In genomic region chr2:109349555-109350430, GRCh38 we compare ENCODE assay signal across 9 cellular contexts.
DNase-seq lines count a peak whose midpoint lies in the region; ATAC-seq, FAIRE-seq and TF ChIP-seq lines count a peak whose summit lies in the region.
"Had no signal": no experiment of that assay in that cellular context is flagged by ENCODE, and none has a peak within 500 bp of the region (broad histone marks: within the 10 kb centered on the region; RNA-seq: fewer than 3 reads in every experiment).

No MANE protein-coding gene starts in this region.

- H3K9me3 ChIP-seq in HepG2 (ENCODE audit: low read length), result no peaks in the 10 kb centered on the region

- H3K27ac ChIP-seq in HepG2 (ENCODE audit: extremely low read length, insufficient read depth, low read length), result no peak overlapping the region

- TF ChIP-seq RAD21 in HepG2 (CRISPR knock-in tag; IDR thresholded peaks at IDR 0.05), result no peak

- H4K20me1 ChIP-seq in HepG2 (ENCODE audit: insufficient read depth, low read length), result no peaks in the 10 kb centered on the region

- in situ Hi-C loops in astrocyte of the spinal cord (cut with HindIII; ENCODE audit: low sequenced_read_pairs), result no loop called here
- in situ Hi-C loops in HepG2 (cut with HindIII; ENCODE audit: extremely low pct_ligation_motif_present, low pct_unique_long_range_greater_than_20kb), result no loop called here

- no peaks in the 10 kb centered on the region for H3K79me2 ChIP-seq in HepG2 (ENCODE audit: insufficient read depth, low read length)

- H3K4me3 ChIP-seq in astrocyte of the spinal cord (ENCODE audit: low read depth, low read length) (no peak overlapping the region), HepG2 (replicated peaks in 1 of 3; ENCODE audit: insufficient read depth in 1 of 3, low read depth in 2 of 3, low read length in 3 of 3) (no peak overlapping the region)

- TF ChIP-seq CTCF in astrocyte of the spinal cord (IDR thresholded peaks at IDR 0.05; ENCODE audit: low read depth, low read length), result peak; percentile 12
- no peak for TF ChIP-seq CTCF in HepG2 (CRISPR knock-in tag; IDR thresholded peaks at IDR 0.05)

- intact Hi-C loops in HepG2 (cut with micrococcal nuclease; ENCODE audit: unreplicated experiment), result no loop called here

- peaks cover 7 to 24% of the 10 kb centered on the region in 2 experiments; a peak in 4 of 5 replicates for H3K27me3 ChIP-seq in HepG2 (ENCODE audit: control insufficient read depth in 1 of 2, insufficient read depth in 2 of 2, low read length in 2 of 2)

- peak overlapping the region in 1 of 2 donors; percentile 62 for H3K4me3 Mint-ChIP-seq in stimulated activated naive CD8-positive, alpha-beta T cell treated with anti-CD3 and anti-CD28 coated beads, Interleukin-15, amount 100 ng/mL, for 72 hours

- peak; percentile 36 for ATAC-seq in stimulated activated naive CD8-positive, alpha-beta T cell treated with anti-CD3 and anti-CD28 coated beads, Interleukin-15, amount 100 ng/mL, for 72 hours
- no peak for ATAC-seq in stimulated activated naive CD8-positive, alpha-beta T cell treated with anti-CD3 and anti-CD28 coated beads, Interleukin-15, Interleukin-2, amounts not matched to agents 100 U/mL and 50 U/mL, for 24 hours
- ATAC-seq in HepG2, result peak; percentile 74

- no peaks in the 10 kb centered on the region for H3K9me3 Mint-ChIP-seq in stimulated activated naive CD8-positive, alpha-beta T cell treated with anti-CD3 and anti-CD28 coated beads, Interleukin-15, amount 100 ng/mL, for 72 hours

- TF ChIP-seq EP300 in HepG2 (IDR thresholded peaks at IDR 0.05; ENCODE audit: low read depth in 2 of 2, low read length in 2 of 2), result no peak
- TF ChIP-seq EP300 in HepG2 (CRISPR knock-in tag; IDR thresholded peaks at IDR 0.05; ENCODE audit: borderline replicate concordance), result no peak

- CTCF ChIA-PET in HepG2 (lab: Yijun Ruan, JAX; ENCODE audit: low intra/inter-chr PET ratio, low total read pairs), result no interaction called here

- H3K4me1 Mint-ChIP-seq in stimulated activated naive CD8-positive, alpha-beta T cell treated with anti-CD3 and anti-CD28 coated beads, Interleukin-15, amount 100 ng/mL, for 72 hours, result peaks cover 43% of the 10 kb centered on the region

- H3K27me3 Mint-ChIP-seq in stimulated activated naive CD8-positive, alpha-beta T cell treated with anti-CD3 and anti-CD28 coated beads, Interleukin-15, amount 100 ng/mL, for 72 hours, result no peaks in the 10 kb centered on the region

- H3K36me3 ChIP-seq in HepG2 (replicated peaks in 1 of 2; ENCODE audit: control insufficient read depth in 1 of 2, insufficient read depth in 2 of 2, low read length in 2 of 2), result no peaks in the 10 kb centered on the region

- no peaks in the 10 kb centered on the region for H3K4me1 ChIP-seq in HepG2 (ENCODE audit: insufficient read depth, low read length)

- no peak overlapping the region for H2AFZ ChIP-seq in HepG2 (ENCODE audit: low read length)

- no peak for TF ChIP-seq POLR2A in HepG2 (IDR thresholded peaks at IDR 0.05; ENCODE audit: insufficient read depth in 1 of 2, low read depth in 2 of 2, low read length in 2 of 2)

- H3K4me2 ChIP-seq in HepG2 (ENCODE audit: low read depth, low read length), result no peak overlapping the region

- H3K27ac Mint-ChIP-seq in stimulated activated naive CD8-positive, alpha-beta T cell treated with anti-CD3 and anti-CD28 coated beads, Interleukin-15, amount 100 ng/mL, for 72 hours, result peak overlapping the region; percentile 81 to 88

- POLR2A ChIA-PET in HepG2 (lab: Yijun Ruan, JAX), result no interaction called here

- no peak for DNase-seq in stimulated activated naive CD8-positive, alpha-beta T cell treated with anti-CD3 and anti-CD28 coated beads, Interleukin-15, amount 100 ng/mL, for 72 hours
- DNase-seq in stimulated activated naive CD8-positive, alpha-beta T cell treated with anti-CD3 and anti-CD28 coated beads, Interleukin-15, Interleukin-2, amounts not matched to agents 100 U/mL and 50 U/mL, for 24 hours, result no peak
- DNase-seq in astrocyte of the spinal cord (ENCODE audit: low read depth, low spot score) (no peak), HepG2 (ENCODE audit: low spot score) (no peak), ureter (ENCODE audit: low spot score) (peak; percentile 40), COLO668 (lab: John Stamatoyannopoulos, UW; ENCODE audit: unreplicated experiment) (no peak), AG08396 (ENCODE audit: low spot score) (no peak)
- DNase-seq in central memory CD4-positive, alpha-beta T cell, result no peak
- DNase-seq: NCI-H446 had no signal

- BruUV-seq in HepG2 (replicated peaks; lab: Mats Ljungman, UMichigan), result no TSS peak

- no peak overlapping the region for H3K9ac ChIP-seq in HepG2 (ENCODE audit: insufficient read depth, low read depth, low read length)

- WGBS in HepG2 (ENCODE audit: low lambda C conversion rate), result 51% methylated on average over 16 of the region's 18 CpGs

- no peak for FAIRE-seq in HepG2 (lab: Jason Lieb, UNC)

TF ChIP-seq in HepG2, 621 proteins besides CTCF, POLR2A, EP300 and RAD21:
- TF ChIP-seq MIER3 (CRISPR knock-in tag; IDR thresholded peaks at IDR 0.05; ENCODE audit: borderline replicate concordance), result no peak
- no peak for TF ChIP-seq HOXA7 (CRISPR knock-in tag; IDR thresholded peaks at IDR 0.05)
- no peak for TF ChIP-seq ZNF749 (CRISPR knock-in tag; IDR thresholded peaks at IDR 0.05; ENCODE audit: borderline replicate concordance)
- no peak for TF ChIP-seq ZNF644 (CRISPR knock-in tag; IDR thresholded peaks at IDR 0.05; ENCODE audit: low read depth)
- no peak for TF ChIP-seq MYC (CRISPR knock-in tag; IDR thresholded peaks at IDR 0.05; ENCODE audit: borderline replicate concordance)
- no peak for TF ChIP-seq AKAP8 (CRISPR knock-in tag; IDR thresholded peaks at IDR 0.05)
- no peak for TF ChIP-seq ELF1 (CRISPR knock-in tag; IDR thresholded peaks at IDR 0.05)
- no peak for TF ChIP-seq ZNF20 (CRISPR knock-in tag; IDR thresholded peaks at IDR 0.05)
- TF ChIP-seq ZNF530 (CRISPR knock-in tag; IDR thresholded peaks at IDR 0.05; ENCODE audit: low read depth), result no peak
- TF ChIP-seq DNMT3B (CRISPR knock-in tag; conservative IDR thresholded peaks at IDR 0.05), result no peak
- TF ChIP-seq HMGA1 (CRISPR knock-in tag; conservative IDR thresholded peaks at IDR 0.05), result no peak
- TF ChIP-seq, protein P1, sequence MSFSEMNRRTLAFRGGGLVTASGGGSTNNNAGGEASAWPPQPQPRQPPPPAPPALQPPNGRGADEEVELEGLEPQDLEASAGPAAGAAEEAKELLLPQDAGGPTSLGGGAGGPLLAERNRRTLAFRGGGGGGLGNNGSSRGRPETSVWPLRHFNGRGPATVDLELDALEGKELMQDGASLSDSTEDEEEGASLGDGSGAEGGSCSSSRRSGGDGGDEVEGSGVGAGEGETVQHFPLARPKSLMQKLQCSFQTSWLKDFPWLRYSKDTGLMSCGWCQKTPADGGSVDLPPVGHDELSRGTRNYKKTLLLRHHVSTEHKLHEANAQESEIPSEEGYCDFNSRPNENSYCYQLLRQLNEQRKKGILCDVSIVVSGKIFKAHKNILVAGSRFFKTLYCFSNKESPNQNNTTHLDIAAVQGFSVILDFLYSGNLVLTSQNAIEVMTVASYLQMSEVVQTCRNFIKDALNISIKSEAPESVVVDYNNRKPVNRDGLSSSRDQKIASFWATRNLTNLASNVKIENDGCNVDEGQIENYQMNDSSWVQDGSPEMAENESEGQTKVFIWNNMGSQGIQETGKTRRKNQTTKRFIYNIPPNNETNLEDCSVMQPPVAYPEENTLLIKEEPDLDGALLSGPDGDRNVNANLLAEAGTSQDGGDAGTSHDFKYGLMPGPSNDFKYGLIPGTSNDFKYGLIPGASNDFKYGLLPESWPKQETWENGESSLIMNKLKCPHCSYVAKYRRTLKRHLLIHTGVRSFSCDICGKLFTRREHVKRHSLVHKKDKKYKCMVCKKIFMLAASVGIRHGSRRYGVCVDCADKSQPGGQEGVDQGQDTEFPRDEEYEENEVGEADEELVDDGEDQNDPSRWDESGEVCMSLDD (CRISPR knock-in tag; IDR thresholded peaks at IDR 0.05; ENCODE audit: borderline replicate concordance), result no peak
